19 cellular contexts compared by ENCODE assay signal in genomic region chr18:42473611-42474010, GRCh38.
DNase-seq lines count a peak whose midpoint lies in the region; ATAC-seq and TF ChIP-seq lines count a peak whose summit lies in the region.
"Had no signal": no experiment of that assay in that cellular context is flagged by ENCODE, and none has a peak within 500 bp of the region (broad histone marks: within the 10 kb centered on the region; RNA-seq: fewer than 3 reads in every experiment).

No MANE protein-coding gene starts in this region.

- peaks cover 7% of the 10 kb centered on the region; the same call in 1 of the 2 replicates for H3K9me2 ChIP-seq in GM23338 (ENCODE audit: insufficient read depth)

- H3K36me3 ChIP-seq in GM23338 (ENCODE audit: insufficient read depth) (no peaks in the 10 kb centered on the region), esophagus muscularis mucosa (no peaks in the 10 kb centered on the region), subcutaneous abdominal adipose tissue (ENCODE audit: control insufficient read depth in 5 of 5, insufficient read depth in 5 of 5, low read length in 5 of 5) (no peaks in the 10 kb centered on the region)
- no peaks in the 10 kb centered on the region for H3K36me3 ChIP-seq in CD8-positive, alpha-beta memory T cell (ENCODE audit: insufficient read depth, low read length)
- H3K36me3 ChIP-seq: BE2C, BLaER1 had no signal

- H3K9me3 Mint-ChIP-seq in GM23338, result 0 out of 3 replicates have a peak, but pooled peaks cover 4% of the 10 kb centered on the region
- no peaks in the 10 kb centered on the region for H3K9me3 Mint-ChIP-seq in activated naive CD4-positive, alpha-beta T cell treated with anti-CD3 and anti-CD28 coated beads, Interleukin-2, amount 50 U/mL, for 72 hours
- peaks cover 0 to 4% (median 0%) of the 10 kb centered on the region in 5 donors for H3K9me3 Mint-ChIP-seq in CD8-positive, alpha-beta memory T cell

- no peak for TF ChIP-seq POLR2A in esophagus muscularis mucosa (IDR thresholded peaks at IDR 0.05; ENCODE audit: low read depth)

- no peak for TF ChIP-seq EP300 in esophagus muscularis mucosa (IDR thresholded peaks at IDR 0.05)

- peak overlapping the region; percentile 91 for H2AFZ ChIP-seq in GM23338

- H3K9me3 ChIP-seq in esophagus muscularis mucosa (no peaks in the 10 kb centered on the region), subcutaneous abdominal adipose tissue (ENCODE audit: control insufficient read depth in 5 of 5, low read length in 5 of 5) (peaks cover 0 to 2% (median 0%) of the 10 kb centered on the region in 5 donors)
- H3K9me3 ChIP-seq in CD8-positive, alpha-beta memory T cell (ENCODE audit: low read length), result no peaks in the 10 kb centered on the region
- H3K9me3 ChIP-seq: BE2C, BLaER1, Caco-2 had no signal

- H3K4me3 Mint-ChIP-seq in GM23338, result no peak overlapping the region
- H3K4me3 Mint-ChIP-seq in CD8-positive, alpha-beta memory T cell, result no peak overlapping the region
- H3K4me3 Mint-ChIP-seq: CD14-positive monocyte; CD4-positive, alpha-beta memory T cell; CD4-positive, CD25-positive, alpha-beta regulatory T cell had no signal

- H3K4me1 ChIP-seq in GM23338 (ENCODE audit: insufficient read depth) (no peaks in the 10 kb centered on the region), esophagus muscularis mucosa (peaks cover 0 to 10% (median 6%) of the 10 kb centered on the region in 4 donors), subcutaneous abdominal adipose tissue (ENCODE audit: control insufficient read depth in 5 of 5, insufficient read depth in 5 of 5, low read length in 5 of 5) (peaks cover 0 to 7% (median 0%) of the 10 kb centered on the region in 5 donors)
- H3K4me1 ChIP-seq in CD8-positive, alpha-beta memory T cell (ENCODE audit: insufficient read depth, low read length), result no peaks in the 10 kb centered on the region
- H3K4me1 ChIP-seq: BE2C, BLaER1, Caco-2 had no signal

- POLR2A ChIA-PET in CD8-positive, alpha-beta memory T cell (lab: Charles Lee), result no interaction called here

- H3K4me1 Mint-ChIP-seq in GM23338, result no peaks in the 10 kb centered on the region; the same call in 2 of the 3 replicates
- no peaks in the 10 kb centered on the region for H3K4me1 Mint-ChIP-seq in CD8-positive, alpha-beta memory T cell
- H3K4me1 Mint-ChIP-seq: CD14-positive monocyte; CD4-positive, alpha-beta memory T cell; CD4-positive, CD25-positive, alpha-beta regulatory T cell had no signal

- no peak overlapping the region; the same call in 1 of the 2 replicates for H3K27ac Mint-ChIP-seq in GM23338
- no peak overlapping the region for H3K27ac Mint-ChIP-seq in activated naive CD4-positive, alpha-beta T cell treated with anti-CD3 and anti-CD28 coated beads, Interleukin-2, amount 50 U/mL, for 72 hours
- no peak overlapping the region for H3K27ac Mint-ChIP-seq in CD8-positive, alpha-beta memory T cell
- H3K27ac Mint-ChIP-seq: CD14-positive monocyte; CD4-positive, alpha-beta memory T cell; CD4-positive, CD25-positive, alpha-beta regulatory T cell had no signal

- DNase-seq in GM23338 (ENCODE audit: low spot score) (no peak), esophagus muscularis mucosa (ENCODE audit: extremely low spot score) (peak; percentile 45), NCI-H2171 treated with DMSO at 0.1 percent for 48 hours (lab: John Stamatoyannopoulos, UW) (no peak)
- no peak for DNase-seq in activated naive CD4-positive, alpha-beta T cell treated with anti-CD3 and anti-CD28 coated beads, Interleukin-2, amount 50 U/mL, for 72 hours (ENCODE audit: low spot score in 2 of 2)
- no peak for DNase-seq in CD8-positive, alpha-beta memory T cell
- DNase-seq: 8988T; ACHN; BE2C; C1 segment of cervical spinal cord; Caco-2; Calu3; CD4-positive, alpha-beta memory T cell; CD4-positive, CD25-positive, alpha-beta regulatory T cell; DMS79 treated with DMSO at 0.1 percent for 48 hours; GF-D8 had no signal

- H3K27me3 ChIP-seq in GM23338 (ENCODE audit: insufficient read depth), result no peaks in the 10 kb centered on the region
- H3K27me3 ChIP-seq in esophagus muscularis mucosa, result no peaks in the 10 kb centered on the region
- H3K27me3 ChIP-seq in subcutaneous abdominal adipose tissue (ENCODE audit: control insufficient read depth in 5 of 5, insufficient read depth in 4 of 5, low read length in 5 of 5), result no peaks in the 10 kb centered on the region
- no peaks in the 10 kb centered on the region for H3K27me3 ChIP-seq in CD8-positive, alpha-beta memory T cell (ENCODE audit: insufficient read depth, low read length, poor library complexity, severe bottlenecking)
- H3K27me3 ChIP-seq: BE2C, BLaER1 had no signal

- no peak overlapping the region for H3K4me3 ChIP-seq in GM23338
- no peak overlapping the region for H3K4me3 ChIP-seq in esophagus muscularis mucosa
- no peak overlapping the region for H3K4me3 ChIP-seq in subcutaneous abdominal adipose tissue (ENCODE audit: low read depth in 1 of 5, low read length in 5 of 5)
- no peak overlapping the region for H3K4me3 ChIP-seq in CD8-positive, alpha-beta memory T cell (ENCODE audit: low read length)
- H3K4me3 ChIP-seq: BLaER1 had no signal

- no peak for ATAC-seq in GM23338
- ATAC-seq in activated naive CD4-positive, alpha-beta T cell treated with anti-CD3 and anti-CD28 coated beads, Interleukin-2, amount 50 U/mL, for 72 hours, result no peak

- H3K79me2 ChIP-seq in GM23338 (replicated peaks; ENCODE audit: insufficient read depth), result no peaks in the 10 kb centered on the region

- H4K20me1 ChIP-seq in GM23338 (replicated peaks; ENCODE audit: insufficient read depth), result no peaks in the 10 kb centered on the region
- H4K20me1 ChIP-seq: BLaER1 had no signal

- no peak overlapping the region for H3K4me2 ChIP-seq in GM23338
- H3K4me2 ChIP-seq: BLaER1 had no signal

- TF ChIP-seq CTCF in GM23338 (conservative IDR thresholded peaks at IDR 0.05; ENCODE audit: low read depth in 2 of 2) (no peak), VCaP (conservative IDR thresholded peaks at IDR 0.05) (no peak), esophagus muscularis mucosa (IDR thresholded peaks at IDR 0.05) (no peak)

- no peak overlapping the region for H3K9ac ChIP-seq in subcutaneous abdominal adipose tissue (ENCODE audit: low read length in 5 of 5)
- H3K9ac ChIP-seq: BLaER1 had no signal

- intact Hi-C loops in esophagus muscularis mucosa (cut with DNase I), result no loop called here

- H3K27ac ChIP-seq in GM23338 (ENCODE audit: low read depth) (no peak overlapping the region), VCaP (peak overlapping the region; percentile 77), esophagus muscularis mucosa (replicated peaks in 1 of 4) (no peak overlapping the region), subcutaneous abdominal adipose tissue (ENCODE audit: low read depth, low read length) (peak overlapping the region; percentile 24)
- H3K27ac ChIP-seq in CD8-positive, alpha-beta memory T cell (ENCODE audit: low read depth, low read length), result no peak overlapping the region
- H3K27ac ChIP-seq: BLaER1 had no signal

- H3K27me3 Mint-ChIP-seq in GM23338 (ENCODE audit: insufficient read depth, low read depth, poor library complexity), result no peaks in the 10 kb centered on the region
- H3K27me3 Mint-ChIP-seq in CD8-positive, alpha-beta memory T cell, result no peaks in the 10 kb centered on the region
- H3K27me3 Mint-ChIP-seq: CD4-positive, alpha-beta memory T cell; CD4-positive, CD25-positive, alpha-beta regulatory T cell had no signal

- no peaks in the 10 kb centered on the region for H3F3A ChIP-seq in GM23338 (replicated peaks; ENCODE audit: low read depth)

- no peaks in the 10 kb centered on the region for H3K36me3 Mint-ChIP-seq in GM23338 (ENCODE audit: low read depth)
- no peaks in the 10 kb centered on the region for H3K36me3 Mint-ChIP-seq in activated naive CD4-positive, alpha-beta T cell treated with anti-CD3 and anti-CD28 coated beads, Interleukin-2, amount 50 U/mL, for 72 hours
- no peaks in the 10 kb centered on the region for H3K36me3 Mint-ChIP-seq in CD8-positive, alpha-beta memory T cell
- H3K36me3 Mint-ChIP-seq: CD14-positive monocyte; CD4-positive, alpha-beta memory T cell; CD4-positive, CD25-positive, alpha-beta regulatory T cell had no signal

- whole genome bisulfite sequencing in esophagus muscularis mucosa, result 85% methylated on average over 6 of the region's 6 CpGs

- CTCF ChIA-PET in CD8-positive, alpha-beta memory T cell (lab: Charles Lee), result interaction anchor here (0.7 kb wide), 1 partner anchor 1563 kb away, joined by 4 read pairs; no protein-coding TSS in a partner anchor

TF ChIP-seq in GM23338, 12 proteins besides CTCF, POLR2A, EP300 and RAD21 (continues in another document):
- TF ChIP-seq REST (IDR thresholded peaks at IDR 0.05; ENCODE audit: unreplicated experiment) (no peak), CREB1 (CRISPR knock-in tag; IDR thresholded peaks at IDR 0.05; ENCODE audit: low read depth) (no peak), ZNF331 (CRISPR knock-in tag; IDR thresholded peaks at IDR 0.05; ENCODE audit: low read depth) (no peak)

Comparison
In these comparisons a context has a peak if more than half of its experiments do, and no peak if none do; other contexts are left out.
1. H3K27ac ChIP-seq: peak in VCaP (single experiment) and subcutaneous abdominal adipose tissue (single experiment); none in GM23338 (single experiment), esophagus muscularis mucosa (0 of 4) and CD8-positive, alpha-beta memory T cell (single experiment).